Comparison of ENCODE assay signal across 10 cellular contexts in genomic region chr3:50164056-50164455, GRCh38. TPM values are rescaled to one million over a fixed set of nuclear protein-coding genes. Genes with fewer than 3 reads are reported as not detected.
A peak's percentile ranks its signal among the peaks of the same experiment; 100 is the strongest.
DNase-seq lines count a peak whose midpoint lies in the region; ATAC-seq and TF ChIP-seq lines count a peak whose summit lies in the region.
"Had no signal": no experiment of that assay in that cellular context is flagged by ENCODE, and none has a peak within 500 bp of the region (broad histone marks: within the 10 kb centered on the region; RNA-seq: fewer than 3 reads in every experiment).

No MANE protein-coding gene starts in this region.

- ATAC-seq in activated T-cell treated with anti-CD3 and anti-CD28 coated beads, Interleukin-2, amount 50 U/mL, for 72 hours (replicated peaks in 1 of 2), result no peak

- DNase-seq in HT1080 (ENCODE audit: low read depth) (peak; percentile 90), chondrocyte (ENCODE audit: low spot score) (no peak), mesenteric fat pad (ENCODE audit: low spot score) (peak; percentile 93), transverse colon (peak; percentile 75), SW 1271 (lab: John Stamatoyannopoulos, UW) (no peak), COLO829 (ENCODE audit: low spot score) (no peak)
- no peak for DNase-seq in activated T-cell treated with anti-CD3 and anti-CD28 coated beads, Interleukin-2, amount 50 U/mL, for 72 hours
- DNase-seq: activated effector memory CD4-positive, alpha-beta T cell treated with anti-CD3 and anti-CD28 coated beads, Interleukin-2, amount 50 U/mL, for 16 hours had no signal

- TF ChIP-seq CTCF in chondrocyte (IDR thresholded peaks at IDR 0.05) (no peak), transverse colon (IDR thresholded peaks at IDR 0.05) (no peak)

- H3K27me3 Mint-ChIP-seq in chondrocyte (ENCODE audit: low read depth), result no peaks in the 10 kb centered on the region
- no peaks in the 10 kb centered on the region for H3K27me3 Mint-ChIP-seq in activated T-cell treated with anti-CD3 and anti-CD28 coated beads, Interleukin-2, amount 50 U/mL, for 72 hours (ENCODE audit: low read depth)

- H3K36me3 ChIP-seq in transverse colon, result no peaks in the 10 kb centered on the region

- peaks cover 59 to 100% (median 69%) of the 10 kb centered on the region in 4 donors for H3K4me1 ChIP-seq in transverse colon

- in situ Hi-C loops in transverse colon (cut with MboI; ENCODE audit: low pct_ligation_motif_present in 1 of 4, low pct_unique_long_range_greater_than_20kb in 1 of 4, low sequenced_read_pairs in 3 of 4), result no loop called here

- TF ChIP-seq EP300 in transverse colon (IDR thresholded peaks at IDR 0.05; ENCODE audit: low read depth), result no peak

- no peak overlapping the region for H3K4me3 ChIP-seq in transverse colon

- H3K27ac ChIP-seq in transverse colon, result peak overlapping the region; percentile 71 to 82 (median 80)

- no peaks in the 10 kb centered on the region for H3K9me3 Mint-ChIP-seq in chondrocyte (ENCODE audit: low read depth)
- H3K9me3 Mint-ChIP-seq in activated T-cell treated with anti-CD3 and anti-CD28 coated beads, Interleukin-2, amount 50 U/mL, for 72 hours, result no peaks in the 10 kb centered on the region

- H3K27me3 ChIP-seq in transverse colon, result no peaks in the 10 kb centered on the region

- peaks cover 72% of the 10 kb centered on the region for H3K4me1 Mint-ChIP-seq in chondrocyte (ENCODE audit: low read depth)
- no peaks in the 10 kb centered on the region for H3K4me1 Mint-ChIP-seq in activated T-cell treated with anti-CD3 and anti-CD28 coated beads, Interleukin-2, amount 50 U/mL, for 72 hours (ENCODE audit: low read depth)

- peak overlapping the region; percentile 28 for H3K4me3 Mint-ChIP-seq in chondrocyte (ENCODE audit: unreplicated experiment)
- H3K4me3 Mint-ChIP-seq in activated T-cell treated with anti-CD3 and anti-CD28 coated beads, Interleukin-2, amount 50 U/mL, for 72 hours, result no peak overlapping the region

- TF ChIP-seq POLR2A in transverse colon (IDR thresholded peaks at IDR 0.05), result no peak

- intact Hi-C loops in transverse colon (cut with DNase I; ENCODE audit: low total_unique reads), result no loop called here

- H3K36me3 Mint-ChIP-seq in chondrocyte (ENCODE audit: low read depth), result no peaks in the 10 kb centered on the region
- H3K36me3 Mint-ChIP-seq in activated T-cell treated with anti-CD3 and anti-CD28 coated beads, Interleukin-2, amount 50 U/mL, for 72 hours (ENCODE audit: insufficient read depth in 2 of 2), result no peaks in the 10 kb centered on the region

- 29% methylated on average over 6 of the region's 6 CpGs; no CpG with 5 or more reads in 1 of the 2 donors for WGBS in transverse colon (ENCODE audit: low coverage in 1 of 2), 2 donors

- no peaks in the 10 kb centered on the region for H3K9me3 ChIP-seq in transverse colon

- peak overlapping the region; percentile 93 for H3K27ac Mint-ChIP-seq in chondrocyte (ENCODE audit: unreplicated experiment)
- no peak overlapping the region for H3K27ac Mint-ChIP-seq in activated T-cell treated with anti-CD3 and anti-CD28 coated beads, Interleukin-2, amount 50 U/mL, for 72 hours

RNA-seq across cellular contexts. Expression of gene SEMA3F, which starts 8.9 kb away (rescaled TPM):
- total RNA-seq in HT1080 (2014; rRNA removed; shearing (Covaris generic)), result 45.7 and 48.6 TPM in 2 replicates
- polyA plus RNA-seq in HT1080 (2015; cell fraction: cytosol; rRNA removed), result 46.2 and 49.6 TPM in 2 replicates
- 43.9 and 46.0 TPM in 2 replicates for polyA plus RNA-seq in HT1080 (2015; cell fraction: nucleus; rRNA removed)
- total RNA-seq in chondrocyte (18.7 to 37.5 TPM (median 36.7 TPM) in 3 replicates), mesenteric fat pad (51.5 TPM), transverse colon (10 to 100 TPM in 1 of 4 donors, 1 to 10 TPM in 3; 1.9 to 30.6 (median 3.8) TPM)
- total RNA-seq in activated T-cell treated with anti-CD3 and anti-CD28 coated beads, Interleukin-2, amount 50 U/mL, for 72 hours, result under 1 TPM in 1 of 2 donors, not detected in 1; 0.25 TPM

RNA-seq across cellular contexts. Expression of gene GNAT1, which starts 27.4 kb away (rescaled TPM):
- total RNA-seq in HT1080 (2014; rRNA removed; shearing (Covaris generic)), result not detected in 2 replicates
- not detected in 2 replicates for polyA plus RNA-seq in HT1080 (2015; cell fraction: cytosol; rRNA removed)
- not detected in 2 replicates for polyA plus RNA-seq in HT1080 (2015; cell fraction: nucleus; rRNA removed)
- not detected in 3 replicates for total RNA-seq in chondrocyte
- total RNA-seq in mesenteric fat pad, result not detected
- total RNA-seq in transverse colon, result not detected
- not detected for total RNA-seq in activated T-cell treated with anti-CD3 and anti-CD28 coated beads, Interleukin-2, amount 50 U/mL, for 72 hours
- total RNA-seq: NCI-H460 had no signal
- polyA plus RNA-seq: neural cell had no signal

RNA-seq across cellular contexts. Expression of gene SLC38A3, which starts 41.0 kb away (rescaled TPM):
- 2.2 TPM in 1 of 2 replicates, not detected in the other for total RNA-seq in HT1080 (2014; rRNA removed; shearing (Covaris generic))
- polyA plus RNA-seq in HT1080 (2015; cell fraction: cytosol; rRNA removed), result 0.02 TPM in 1 of 2 replicates, not detected in the other
- 0.17 and 0.25 TPM in 2 replicates for polyA plus RNA-seq in HT1080 (2015; cell fraction: nucleus; rRNA removed)
- total RNA-seq in chondrocyte (1.00 to 1.9 TPM (median 1.2 TPM) in 3 replicates), mesenteric fat pad (0.39 TPM), transverse colon (not detected)
- total RNA-seq in activated T-cell treated with anti-CD3 and anti-CD28 coated beads, Interleukin-2, amount 50 U/mL, for 72 hours, result not detected
- polyA plus RNA-seq: neural cell had no signal

Comparison
In these comparisons a context has a peak if more than half of its experiments do, and no peak if none do; other contexts are left out.
1. DNase-seq: peak in HT1080 (single experiment), mesenteric fat pad (single experiment) and transverse colon (single experiment); none in chondrocyte (single experiment), SW 1271 (0 of 2), activated T-cell treated with anti-CD3 and anti-CD28 coated beads, Interleukin-2, amount 50 U/mL, for 72 hours (0 of 2) and COLO829 (single experiment).